1 cellular context compared by ENCODE assay signal in the genomic region with DNA sequence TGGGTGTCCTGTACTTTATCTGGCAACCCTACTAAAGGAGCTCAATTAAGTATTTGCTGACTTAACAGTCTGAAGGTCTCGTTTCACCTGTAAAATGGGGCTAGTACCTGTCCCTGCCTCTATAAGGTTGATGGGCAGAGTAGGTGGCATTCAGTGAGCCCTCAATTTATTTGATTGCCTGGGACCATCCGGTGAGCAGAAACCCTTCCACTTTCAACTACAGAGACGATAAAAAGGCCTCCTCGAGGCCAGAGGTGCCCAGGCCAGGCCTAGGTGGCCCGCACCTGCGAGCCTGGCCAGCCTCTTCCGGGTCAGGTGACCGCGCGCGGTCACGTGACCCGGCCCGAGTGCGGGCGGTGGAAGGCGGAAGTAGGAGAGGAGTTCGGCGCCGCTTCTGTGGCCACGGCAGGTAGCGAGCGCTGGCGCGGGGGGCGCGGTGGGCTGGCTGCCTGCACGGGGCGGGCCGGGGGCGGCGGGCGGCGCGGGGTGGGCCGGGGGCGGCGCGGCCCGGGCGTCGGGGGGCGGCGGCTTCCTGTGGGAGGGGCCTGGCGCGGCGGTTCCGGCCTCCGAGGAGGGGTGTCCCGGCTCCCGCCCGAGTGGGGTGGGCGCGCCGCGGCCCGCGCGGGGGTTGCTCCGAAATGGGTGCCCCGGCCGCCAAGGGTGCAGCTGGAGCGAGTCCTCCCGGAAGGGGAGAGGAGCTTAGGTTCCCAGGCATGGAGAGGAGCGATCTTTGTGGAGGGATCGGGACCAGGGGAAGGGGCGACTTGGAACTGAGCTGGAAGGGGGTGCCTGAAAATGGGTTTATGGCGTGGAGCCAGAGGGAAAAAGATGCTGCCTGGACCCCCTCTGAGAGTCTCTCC.
TF ChIP-seq lines count a peak whose summit lies in the region.

TSS of gene WWP2 (plus strand) at position 350 of the 860 bp plus-strand sequence. CDS start 24,679 bp downstream, outside the sequence.

TF ChIP-seq in HEK293, 187 proteins besides CTCF, POLR2A, EP300 and RAD21 (continued from another document and continues in another):
- TF ChIP-seq ZNF280C (tag by site-specific recombination; IDR thresholded peaks at IDR 0.05) = no peak
- TF ChIP-seq ZNF114 (tag by site-specific recombination; IDR thresholded peaks at IDR 0.05) = no peak
- TF ChIP-seq GFI1B (tag by site-specific recombination; IDR thresholded peaks at IDR 0.05) = no peak
- no peak for TF ChIP-seq ZNF133 (tag by site-specific recombination; IDR thresholded peaks at IDR 0.05)
- peak; percentile 26; the same call in 1 of the 2 replicates for TF ChIP-seq ZSCAN30 (tag by site-specific recombination; IDR thresholded peaks at IDR 0.05)
- no peak for TF ChIP-seq SCRT2 (tag by site-specific recombination; IDR thresholded peaks at IDR 0.05)
- TF ChIP-seq ZNF596 (tag by site-specific recombination; IDR thresholded peaks at IDR 0.05) = no peak
- TF ChIP-seq ZNF292 (tag by site-specific recombination; IDR thresholded peaks at IDR 0.05; ENCODE audit: borderline replicate concordance, low read depth) = no peak
- TF ChIP-seq ZNF677 (tag by site-specific recombination; IDR thresholded peaks at IDR 0.05) = no peak
- no peak for TF ChIP-seq AEBP2 (tag by site-specific recombination; IDR thresholded peaks at IDR 0.05; ENCODE audit: borderline replicate concordance)
- TF ChIP-seq ZEB2 (tag by site-specific recombination; IDR thresholded peaks at IDR 0.05) = peak; percentile 43; the same call in 1 of the 2 replicates
- TF ChIP-seq ZFP3 (tag by site-specific recombination; IDR thresholded peaks at IDR 0.05; ENCODE audit: low read depth) = no peak
- TF ChIP-seq, protein P1, sequence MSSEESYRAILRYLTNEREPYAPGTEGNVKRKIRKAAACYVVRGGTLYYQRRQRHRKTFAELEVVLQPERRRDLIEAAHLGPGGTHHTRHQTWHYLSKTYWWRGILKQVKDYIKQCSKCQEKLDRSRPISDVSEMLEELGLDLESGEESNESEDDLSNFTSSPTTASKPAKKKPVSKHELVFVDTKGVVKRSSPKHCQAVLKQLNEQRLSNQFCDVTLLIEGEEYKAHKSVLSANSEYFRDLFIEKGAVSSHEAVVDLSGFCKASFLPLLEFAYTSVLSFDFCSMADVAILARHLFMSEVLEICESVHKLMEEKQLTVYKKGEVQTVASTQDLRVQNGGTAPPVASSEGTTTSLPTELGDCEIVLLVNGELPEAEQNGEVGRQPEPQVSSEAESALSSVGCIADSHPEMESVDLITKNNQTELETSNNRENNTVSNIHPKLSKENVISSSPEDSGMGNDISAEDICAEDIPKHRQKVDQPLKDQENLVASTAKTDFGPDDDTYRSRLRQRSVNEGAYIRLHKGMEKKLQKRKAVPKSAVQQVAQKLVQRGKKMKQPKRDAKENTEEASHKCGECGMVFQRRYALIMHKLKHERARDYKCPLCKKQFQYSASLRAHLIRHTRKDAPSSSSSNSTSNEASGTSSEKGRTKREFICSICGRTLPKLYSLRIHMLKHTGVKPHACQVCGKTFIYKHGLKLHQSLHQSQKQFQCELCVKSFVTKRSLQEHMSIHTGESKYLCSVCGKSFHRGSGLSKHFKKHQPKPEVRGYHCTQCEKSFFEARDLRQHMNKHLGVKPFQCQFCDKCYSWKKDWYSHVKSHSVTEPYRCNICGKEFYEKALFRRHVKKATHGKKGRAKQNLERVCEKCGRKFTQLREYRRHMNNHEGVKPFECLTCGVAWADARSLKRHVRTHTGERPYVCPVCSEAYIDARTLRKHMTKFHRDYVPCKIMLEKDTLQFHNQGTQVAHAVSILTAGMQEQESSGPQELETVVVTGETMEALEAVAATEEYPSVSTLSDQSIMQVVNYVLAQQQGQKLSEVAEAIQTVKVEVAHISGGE (tag by site-specific recombination; conservative IDR thresholded peaks at IDR 0.05; ENCODE audit: low read depth) = peak; percentile 94
- no peak for TF ChIP-seq ZNF529 (tag by site-specific recombination; IDR thresholded peaks at IDR 0.05; ENCODE audit: insufficient replicate concordance)
- no peak for TF ChIP-seq ZNF138 (tag by site-specific recombination; IDR thresholded peaks at IDR 0.05; ENCODE audit: borderline replicate concordance)
- TF ChIP-seq GLIS2 (tag by site-specific recombination; IDR thresholded peaks at IDR 0.05) = peak; percentile 73; the same call in 1 of the 2 replicates
- TF ChIP-seq ZNF580 (tag by site-specific recombination; IDR thresholded peaks at IDR 0.05) = peak; percentile 38; the same call in 1 of the 2 replicates
- TF ChIP-seq ZSCAN4 (tag by site-specific recombination; IDR thresholded peaks at IDR 0.05) = no peak
- TF ChIP-seq, protein P2, sequence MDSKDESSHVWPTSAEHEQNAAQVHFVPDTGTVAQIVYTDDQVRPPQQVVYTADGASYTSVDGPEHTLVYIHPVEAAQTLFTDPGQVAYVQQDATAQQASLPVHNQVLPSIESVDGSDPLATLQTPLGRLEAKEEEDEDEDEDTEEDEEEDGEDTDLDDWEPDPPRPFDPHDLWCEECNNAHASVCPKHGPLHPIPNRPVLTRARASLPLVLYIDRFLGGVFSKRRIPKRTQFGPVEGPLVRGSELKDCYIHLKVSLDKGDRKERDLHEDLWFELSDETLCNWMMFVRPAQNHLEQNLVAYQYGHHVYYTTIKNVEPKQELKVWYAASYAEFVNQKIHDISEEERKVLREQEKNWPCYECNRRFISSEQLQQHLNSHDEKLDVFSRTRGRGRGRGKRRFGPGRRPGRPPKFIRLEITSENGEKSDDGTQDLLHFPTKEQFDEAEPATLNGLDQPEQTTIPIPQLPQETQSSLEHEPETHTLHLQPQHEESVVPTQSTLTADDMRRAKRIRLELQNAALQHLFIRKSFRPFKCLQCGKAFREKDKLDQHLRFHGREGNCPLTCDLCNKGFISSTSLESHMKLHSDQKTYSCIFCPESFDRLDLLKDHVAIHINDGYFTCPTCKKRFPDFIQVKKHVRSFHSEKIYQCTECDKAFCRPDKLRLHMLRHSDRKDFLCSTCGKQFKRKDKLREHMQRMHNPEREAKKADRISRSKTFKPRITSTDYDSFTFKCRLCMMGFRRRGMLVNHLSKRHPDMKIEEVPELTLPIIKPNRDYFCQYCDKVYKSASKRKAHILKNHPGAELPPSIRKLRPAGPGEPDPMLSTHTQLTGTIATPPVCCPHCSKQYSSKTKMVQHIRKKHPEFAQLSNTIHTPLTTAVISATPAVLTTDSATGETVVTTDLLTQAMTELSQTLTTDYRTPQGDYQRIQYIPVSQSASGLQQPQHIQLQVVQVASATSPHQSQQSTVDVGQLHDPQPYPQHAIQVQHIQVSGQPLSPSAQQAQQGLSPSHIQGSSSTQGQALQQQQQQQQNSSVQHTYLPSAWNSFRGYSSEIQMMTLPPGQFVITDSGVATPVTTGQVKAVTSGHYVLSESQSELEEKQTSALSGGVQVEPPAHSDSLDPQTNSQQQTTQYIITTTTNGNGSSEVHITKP (tag by site-specific recombination; IDR thresholded peaks at IDR 0.05) = peak; percentile 94
- TF ChIP-seq, protein P3, sequence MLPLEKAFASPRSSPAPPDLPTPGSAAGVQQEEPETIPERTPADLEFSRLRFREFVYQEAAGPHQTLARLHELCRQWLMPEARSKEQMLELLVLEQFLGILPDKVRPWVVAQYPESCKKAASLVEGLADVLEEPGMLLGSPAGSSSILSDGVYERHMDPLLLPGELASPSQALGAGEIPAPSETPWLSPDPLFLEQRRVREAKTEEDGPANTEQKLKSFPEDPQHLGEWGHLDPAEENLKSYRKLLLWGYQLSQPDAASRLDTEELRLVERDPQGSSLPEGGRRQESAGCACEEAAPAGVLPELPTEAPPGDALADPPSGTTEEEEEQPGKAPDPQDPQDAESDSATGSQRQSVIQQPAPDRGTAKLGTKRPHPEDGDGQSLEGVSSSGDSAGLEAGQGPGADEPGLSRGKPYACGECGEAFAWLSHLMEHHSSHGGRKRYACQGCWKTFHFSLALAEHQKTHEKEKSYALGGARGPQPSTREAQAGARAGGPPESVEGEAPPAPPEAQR (tag by site-specific recombination; IDR thresholded peaks at IDR 0.05) = no peak
- peak; percentile 89; the same call in 1 of the 2 replicates for TF ChIP-seq ZBTB17 (tag by site-specific recombination; IDR thresholded peaks at IDR 0.05)
- TF ChIP-seq ZNF341 (tag by site-specific recombination; IDR thresholded peaks at IDR 0.05; ENCODE audit: low read depth) = no peak
- TF ChIP-seq ZNF335 (tag by site-specific recombination; conservative IDR thresholded peaks at IDR 0.05) = peak; percentile 90
- no peak for TF ChIP-seq ZSCAN16 (tag by site-specific recombination; IDR thresholded peaks at IDR 0.05)
- TF ChIP-seq YY1 (tag by site-specific recombination; IDR thresholded peaks at IDR 0.05) = no peak
- no peak for TF ChIP-seq ZNF266 (tag by site-specific recombination; IDR thresholded peaks at IDR 0.05; ENCODE audit: low read depth)
- TF ChIP-seq ZNF837 (tag by site-specific recombination; IDR thresholded peaks at IDR 0.05) = no peak
- TF ChIP-seq ZNF561 (tag by site-specific recombination; IDR thresholded peaks at IDR 0.05; ENCODE audit: borderline replicate concordance) = 0 out of 2 replicates have a peak, but pooled peaks have one; percentile 34
- peak; percentile 47 for TF ChIP-seq KLF1 (tag by site-specific recombination; IDR thresholded peaks at IDR 0.05)
- TF ChIP-seq ZNF202 (tag by site-specific recombination; IDR thresholded peaks at IDR 0.05; ENCODE audit: borderline replicate concordance) = no peak
- no peak for TF ChIP-seq ZNF433 (tag by site-specific recombination; IDR thresholded peaks at IDR 0.05; ENCODE audit: low read depth)
- no peak for TF ChIP-seq ZIC2 (tag by site-specific recombination; IDR thresholded peaks at IDR 0.05)
- TF ChIP-seq ZNF704 (tag by site-specific recombination; IDR thresholded peaks at IDR 0.05) = no peak
